24 cellular contexts compared by ENCODE assay signal in the genomic region with DNA sequence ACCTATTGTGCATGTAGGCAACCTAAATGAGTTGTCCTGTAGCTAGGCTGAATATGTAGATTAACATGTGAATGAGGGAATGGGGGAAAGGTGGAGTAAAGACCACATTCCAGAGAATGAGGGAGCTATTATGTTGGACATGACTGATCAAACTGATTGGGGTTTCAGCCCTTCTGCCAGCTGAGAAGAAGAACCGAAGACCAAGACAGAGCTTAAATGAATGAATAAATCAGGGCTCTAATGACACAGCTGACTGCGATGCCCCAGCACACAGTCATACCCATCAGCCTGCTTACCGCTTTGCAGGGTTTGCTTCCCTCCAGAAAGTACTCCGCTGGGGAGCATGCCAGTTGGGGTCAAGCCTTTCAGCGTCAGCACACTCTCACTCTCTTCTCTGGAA.
DNase-seq lines count a peak whose midpoint lies in the region; ATAC-seq, FAIRE-seq and TF ChIP-seq lines count a peak whose summit lies in the region.
"Had no signal": no experiment of that assay in that cellular context is flagged by ENCODE, and none has a peak within 500 bp of the region (broad histone marks: within the 10 kb centered on the region; RNA-seq: fewer than 3 reads in every experiment).

No MANE protein-coding gene starts in this region.

- H3K4me1 ChIP-seq in HCT116 (ENCODE audit: control insufficient read depth in 1 of 2, insufficient read depth in 2 of 2, low read length in 2 of 2): peaks cover 43 to 69% of the 10 kb centered on the region in 2 experiments
- H3K4me1 ChIP-seq in H1 (replicated peaks in 1 of 4; ENCODE audit: control insufficient read depth in 3 of 4, insufficient read depth in 4 of 4, low read length in 3 of 4): peaks cover 0 to 9% (median 5%) of the 10 kb centered on the region in 4 experiments; a peak in 4 of 7 replicates
- peaks cover 40% of the 10 kb centered on the region; the same call in 1 of the 2 replicates for H3K4me1 ChIP-seq in iPS-20b (ENCODE audit: insufficient read depth, low read length)
- H3K4me1 ChIP-seq: A549, BLaER1 had no signal

- TF ChIP-seq CTCF in D721Med (IDR thresholded peaks at IDR 0.05; ENCODE audit: insufficient read depth, missing control alignments) (no peak), HCT116 (IDR thresholded peaks at IDR 0.05 in 2 of 3, conservative IDR thresholded peaks at IDR 0.05 in 1 of 3; ENCODE audit: borderline replicate concordance in 1 of 3, insufficient read depth in 1 of 3, low read depth in 2 of 3, low read length in 2 of 3) (no peak), H1 (IDR thresholded peaks at IDR 0.05; ENCODE audit: control extremely low read depth in 1 of 3, insufficient read depth in 1 of 3, low read depth in 1 of 3, low read length in 3 of 3) (no peak)

- peak overlapping the region; percentile 27 for H4K5ac ChIP-seq in H1 (ENCODE audit: insufficient read length, low read depth, low read length)

- no peaks in the 10 kb centered on the region for H3K79me2 ChIP-seq in HCT116 (ENCODE audit: insufficient read depth, low read length)
- no peaks in the 10 kb centered on the region for H3K79me2 ChIP-seq in H1 (ENCODE audit: control insufficient read depth in 1 of 2, insufficient read depth in 2 of 2, low read length in 2 of 2)

- no peaks in the 10 kb centered on the region for H3K23me2 ChIP-seq in H1 (ENCODE audit: low read depth, low read length)

- H3K27me3 Mint-ChIP-seq in activated naive CD8-positive, alpha-beta T cell treated with anti-CD3 and anti-CD28 coated beads, Interleukin-2, amount 50 U/mL, for 24 hours: no peaks in the 10 kb centered on the region
- H3K27me3 Mint-ChIP-seq: CD4-positive, alpha-beta memory T cell; IgD-negative memory B cell had no signal

- CTCF ChIA-PET in HCT116 (lab: Charles Lee) (no interaction called here), H1 (lab: Charles Lee; ENCODE audit: partially characterized antibody) (interaction anchor here (0.9 to 1.3 kb wide), 2 partner anchors 13 to 55 kb away, joined by 3 to 4 read pairs; no protein-coding TSS in a partner anchor)

- H3K56ac ChIP-seq in H1 (replicated peaks; ENCODE audit: insufficient read length, low read depth, low read length): no peak overlapping the region

- peak overlapping the region; percentile 89 for H3K18ac ChIP-seq in H1 (ENCODE audit: extremely low read depth, low read length)

- FAIRE-seq in D721Med (lab: Jason Lieb, UNC) (peak; percentile 88), H1 (lab: Jason Lieb, UNC) (peak; percentile 99)
- FAIRE-seq: A549 had no signal

- H3K9me2 ChIP-seq in HCT116 (ENCODE audit: insufficient read depth): no peaks in the 10 kb centered on the region

- peak in 1 of 2 experiments; percentile 62; a peak in 1 of 3 replicates for TF ChIP-seq EP300 in H1 (IDR thresholded peaks at IDR 0.05; ENCODE audit: borderline replicate concordance in 1 of 2, low read depth in 2 of 2, low read length in 2 of 2)

- H3K4me2 ChIP-seq in HCT116 (ENCODE audit: low read length): no peak overlapping the region
- H3K4me2 ChIP-seq in H1 (ENCODE audit: insufficient read depth in 1 of 2, low read depth in 2 of 2, low read length in 2 of 2): peak overlapping the region; percentile 63 to 65
- H3K4me2 ChIP-seq: A549, BLaER1 had no signal

- H4K20me1 ChIP-seq in HCT116 (ENCODE audit: insufficient read depth): no peaks in the 10 kb centered on the region
- H4K20me1 ChIP-seq in H1 (replicated peaks in 1 of 2; ENCODE audit: control insufficient read depth in 1 of 2, insufficient read depth in 2 of 2, low read length in 2 of 2): no peaks in the 10 kb centered on the region
- H4K20me1 ChIP-seq: BLaER1 had no signal

- H3K4me3 Mint-ChIP-seq in activated naive CD8-positive, alpha-beta T cell treated with anti-CD3 and anti-CD28 coated beads, Interleukin-2, amount 50 U/mL, for 24 hours: no peak overlapping the region
- H3K4me3 Mint-ChIP-seq: CD4-positive, alpha-beta memory T cell; HFFc6; IgD-negative memory B cell had no signal

- no peak overlapping the region for H2AK5ac ChIP-seq in H1 (ENCODE audit: low read depth, low read length)

- H3K14ac ChIP-seq in H1 (ENCODE audit: insufficient read length): no peak overlapping the region

- WGBS in H1 (ENCODE audit: extremely low coverage in 1 of 2, insufficient coverage in 1 of 2, insufficient read length in 1 of 2, insufficient replicate concordance in 2 of 2, low coverage in 1 of 2, low lambda C conversion rate in 2 of 2, missing lambda C conversion rate in 1 of 2), 2 experiments: 7% methylated on average over 5 of the region's 5 CpGs; no CpG with 5 or more reads in 1 of the 2 experiments

- no peak overlapping the region for H4K91ac ChIP-seq in H1 (replicated peaks; ENCODE audit: insufficient read length, low read length)

- peak overlapping the region; percentile 88; the same call in 1 of the 2 replicates for H2BK5ac ChIP-seq in H1 (ENCODE audit: low read depth, low read length)

- 0 out of 2 replicates have a peak overlapping the region, but pooled peaks have one; percentile 17 for H3K27ac ChIP-seq in HCT116 (ENCODE audit: low read depth, low read length)
- peak overlapping the region; percentile 75; the same call in 1 of the 2 replicates for H3K27ac ChIP-seq in H1 (ENCODE audit: low read depth, low read length)
- H3K27ac ChIP-seq in iPS-20b (ENCODE audit: low read length): peak overlapping the region; percentile 73
- H3K27ac ChIP-seq: A549, BLaER1, GM23248, SK-N-MC had no signal

- no peak overlapping the region for H2BK15ac ChIP-seq in H1 (ENCODE audit: low read length)

- no peak overlapping the region for H3K23ac ChIP-seq in H1 (ENCODE audit: insufficient read length)

- no TSS peak for BruUV-seq in HCT116 (replicated peaks; lab: Mats Ljungman, UMichigan)

- peaks cover 6% of the 10 kb centered on the region for H3K36me3 Mint-ChIP-seq in activated naive CD8-positive, alpha-beta T cell treated with anti-CD3 and anti-CD28 coated beads, Interleukin-2, amount 50 U/mL, for 24 hours (ENCODE audit: low read depth)

- no peaks in the 10 kb centered on the region for H3K4me1 Mint-ChIP-seq in activated naive CD8-positive, alpha-beta T cell treated with anti-CD3 and anti-CD28 coated beads, Interleukin-2, amount 50 U/mL, for 24 hours

- no peaks in the 10 kb centered on the region for H3K79me1 ChIP-seq in H1 (ENCODE audit: low read depth, low read length)

- H3K36me3 ChIP-seq in HCT116 (ENCODE audit: control insufficient read depth in 1 of 2, insufficient read depth in 2 of 2, low read length in 2 of 2): peaks cover 4 to 5% of the 10 kb centered on the region in 2 experiments; a peak in 3 of 4 replicates
- H3K36me3 ChIP-seq in H1 (ENCODE audit: control insufficient read depth in 2 of 4, insufficient read depth in 4 of 4, low read length in 3 of 4): no peaks in the 10 kb centered on the region
- H3K36me3 ChIP-seq in iPS-20b (ENCODE audit: insufficient read depth, low read depth, low read length): no peaks in the 10 kb centered on the region
- H3K36me3 ChIP-seq: MG63 had no signal

- H4K8ac ChIP-seq in H1 (ENCODE audit: extremely low read depth, insufficient read depth, low read length): no peak overlapping the region

- H2BK12ac ChIP-seq in H1 (ENCODE audit: low read depth, low read length): peak overlapping the region; percentile 52; the same call in 1 of the 2 replicates

- POLR2A ChIA-PET in HCT116 (lab: Charles Lee): interaction anchor here (1.4 kb wide), 1 partner anchor 83 kb away, joined by 4 read pairs; no protein-coding TSS in a partner anchor
- POLR2A ChIA-PET in H1 (lab: Charles Lee; ENCODE audit: partially characterized antibody): no interaction called here

- DNase-seq in D721Med (ENCODE audit: insufficient read length, low spot score) (no peak), HCT116 (ENCODE audit: low read depth, low spot score) (no peak), H1 (ENCODE audit: low read depth in 1 of 2, low spot score in 2 of 2) (peak; percentile 59 to 62), NCI-H345 treated with DMSO at 0.1 percent for 48 hours (lab: John Stamatoyannopoulos, UW; ENCODE audit: unreplicated experiment) (no peak), NCI-H748 treated with DMSO at 0.1 percent for 48 hours (lab: John Stamatoyannopoulos, UW) (no peak)
- no peak for DNase-seq in activated naive CD8-positive, alpha-beta T cell treated with anti-CD3 and anti-CD28 coated beads, Interleukin-2, amount 50 U/mL, for 24 hours
- DNase-seq: CD4-positive, alpha-beta memory T cell; EL; GM23248; HFFc6; Kasumi-1; MG63; NCI-H1092; NCI-H2081; NCI-H2171 treated with DMSO at 0.1 percent for 48 hours; NCI-H446 treated with DMSO at 0.1 percent for 48 hours; NCI-H69; SHP77 had no signal

- no peak overlapping the region for H3K27ac Mint-ChIP-seq in activated naive CD8-positive, alpha-beta T cell treated with anti-CD3 and anti-CD28 coated beads, Interleukin-2, amount 50 U/mL, for 24 hours
- H3K27ac Mint-ChIP-seq: HFFc6 had no signal

- no peak overlapping the region for H3K4ac ChIP-seq in H1 (replicated peaks; ENCODE audit: insufficient read length, low read depth, low read length)

- TF ChIP-seq POLR2A in HCT116 (IDR thresholded peaks at IDR 0.05; ENCODE audit: borderline replicate concordance, extremely low read depth, insufficient read depth, insufficient read length) (no peak), H1 (IDR thresholded peaks at IDR 0.05; ENCODE audit: control extremely low read depth in 1 of 2, low read depth in 2 of 2, low read length in 2 of 2) (peak in 1 of 2 experiments; percentile 49; a peak in 1 of 3 replicates)

- ATAC-seq in HCT116 (no peak), GM18498 (IDR thresholded peaks at IDR 0.05; ENCODE audit: unreplicated experiment) (no peak)
- no peak for ATAC-seq in activated naive CD8-positive, alpha-beta T cell treated with anti-CD3 and anti-CD28 coated beads, Interleukin-2, amount 50 U/mL, for 24 hours
- ATAC-seq: A549 had no signal

- H3K9me3 ChIP-seq in HCT116 (ENCODE audit: control insufficient read depth in 1 of 2, insufficient read depth in 1 of 2, low read depth in 1 of 2, low read length in 2 of 2): no peaks in the 10 kb centered on the region
- no peaks in the 10 kb centered on the region for H3K9me3 ChIP-seq in H1 (ENCODE audit: insufficient read depth in 2 of 2, low read depth in 1 of 2, low read length in 1 of 2)
- H3K9me3 ChIP-seq in iPS-20b (ENCODE audit: insufficient read depth, low read depth, low read length): no peaks in the 10 kb centered on the region
- H3K9me3 ChIP-seq: A549, BLaER1, MG63 had no signal

- no peak overlapping the region for H3K4me3 ChIP-seq in HCT116 (replicated peaks in 1 of 2; ENCODE audit: low read depth in 1 of 2, low read length in 2 of 2)
- peak overlapping the region in 2 of 4 experiments; percentile 17 to 45; a peak in 3 of 8 replicates for H3K4me3 ChIP-seq in H1 (ENCODE audit: extremely low read depth in 1 of 4, insufficient read depth in 2 of 4, low read depth in 3 of 4, low read length in 4 of 4)
- H3K4me3 ChIP-seq in iPS-20b (ENCODE audit: low read length): peak overlapping the region; percentile 50
- H3K4me3 ChIP-seq: A549, BLaER1, GM23248, MG63, SK-N-MC had no signal

- RAD21 ChIA-PET in HCT116 (lab: Charles Lee; ENCODE audit: low non-redundant PET in 1 of 2, low total read pairs in 2 of 2, uncharacterized antibody in 2 of 2, unreplicated experiment in 2 of 2): no interaction called here

- no peak overlapping the region for H2BK120ac ChIP-seq in H1 (replicated peaks; ENCODE audit: low read depth, low read length)

- no peak overlapping the region for H3K9ac ChIP-seq in HCT116 (ENCODE audit: low read length)
- no peak overlapping the region; a peak in 1 of 7 replicates for H3K9ac ChIP-seq in H1 (replicated peaks in 1 of 4; ENCODE audit: extremely low read depth in 1 of 4, low read depth in 3 of 4, low read length in 3 of 4)
- peak overlapping the region; percentile 60 for H3K9ac ChIP-seq in iPS-20b (ENCODE audit: low read depth, low read length)
- H3K9ac ChIP-seq: BLaER1, GM23248 had no signal

- H2BK20ac ChIP-seq in H1 (ENCODE audit: low read length): peak overlapping the region; percentile 63; the same call in 1 of the 2 replicates

- H3K9me3 Mint-ChIP-seq in activated naive CD8-positive, alpha-beta T cell treated with anti-CD3 and anti-CD28 coated beads, Interleukin-2, amount 50 U/mL, for 24 hours: no peaks in the 10 kb centered on the region
- H3K9me3 Mint-ChIP-seq: CD4-positive, alpha-beta memory T cell; HFFc6; IgD-negative memory B cell had no signal

- H2AFZ ChIP-seq in HCT116 (ENCODE audit: low read depth, low read length, poor library complexity, severe bottlenecking) (no peak overlapping the region), H1 (ENCODE audit: low read length) (no peak overlapping the region)
- H2AFZ ChIP-seq: GM23248 had no signal

- intact Hi-C loops in HCT116 (cut with micrococcal nuclease): no loop called here

- H3K27me3 ChIP-seq in HCT116 (ENCODE audit: insufficient read depth, low read length): no peaks in the 10 kb centered on the region
- no peaks in the 10 kb centered on the region for H3K27me3 ChIP-seq in H1 (replicated peaks in 1 of 4; ENCODE audit: control insufficient read depth in 3 of 4, extremely low read depth in 1 of 4, insufficient read depth in 3 of 4, low read length in 3 of 4)
- no peaks in the 10 kb centered on the region for H3K27me3 ChIP-seq in iPS-20b (ENCODE audit: insufficient read depth, low read length)
- H3K27me3 ChIP-seq: BLaER1, MG63 had no signal

- TF ChIP-seq RAD21 in HCT116 (IDR thresholded peaks at IDR 0.05; ENCODE audit: low read depth): no peak
- no peak for TF ChIP-seq RAD21 in H1 (IDR thresholded peaks at IDR 0.05 in 1 of 2, conservative IDR thresholded peaks at IDR 0.05 in 1 of 2; ENCODE audit: low read depth in 2 of 2, low read length in 2 of 2)

Comparison
In these comparisons a context has a peak if more than half of its experiments do, and no peak if none do; other contexts are left out.
1. DNase-seq: peak in H1 (2 of 2); none in D721Med (single experiment), HCT116 (single experiment), NCI-H345 treated with DMSO at 0.1 percent for 48 hours (single experiment), activated naive CD8-positive, alpha-beta T cell treated with anti-CD3 and anti-CD28 coated beads, Interleukin-2, amount 50 U/mL, for 24 hours (single experiment) and NCI-H748 treated with DMSO at 0.1 percent for 48 hours (single experiment).
2. H3K27ac ChIP-seq: peak in every context shown above with its lines; median percentile 75 in H1; 73 in iPS-20b; 17 in HCT116.